Comparison of ENCODE assay signal across 8 cellular contexts in the genomic region with DNA sequence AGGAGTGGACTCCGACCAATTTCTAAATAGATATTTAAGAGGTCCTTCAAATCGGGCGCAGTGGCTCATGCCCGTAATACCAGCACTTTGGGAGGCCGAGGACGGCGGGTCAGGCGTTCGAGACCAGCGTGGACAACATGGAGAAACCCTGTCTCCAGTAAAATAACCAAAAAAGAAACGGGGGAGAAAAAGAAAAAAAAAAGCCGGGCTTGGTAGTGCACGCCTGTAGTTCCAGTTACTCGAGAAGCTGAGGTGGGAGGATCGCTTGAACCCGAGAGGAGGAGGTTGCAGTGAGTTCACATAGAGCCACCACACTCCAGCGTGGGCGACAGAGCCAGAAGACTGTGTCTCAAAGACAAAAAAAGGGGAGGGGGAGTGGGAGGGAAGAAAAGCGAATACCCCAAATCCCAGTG. TPM values are rescaled to one million over a fixed set of nuclear protein-coding genes. Genes with fewer than 3 reads are reported as not detected.
A peak's percentile ranks its signal among the peaks of the same experiment; 100 is the strongest.
DNase-seq lines count a peak whose midpoint lies in the region; ATAC-seq lines count a peak whose summit lies in the region.

No MANE protein-coding gene starts in this region.

- no peaks in the 10 kb centered on the region for H3K9me3 ChIP-seq in iPS-18c (ENCODE audit: control insufficient read depth, insufficient read depth, low read length)

- in situ Hi-C loops in ACHN (cut with HindIII; ENCODE audit: low pct_ligation_motif_present, low pct_unique_long_range_greater_than_20kb, low sequenced_read_pairs) = no loop called here

- peaks cover 3% of the 10 kb centered on the region for H3K27me3 Mint-ChIP-seq in activated naive CD8-positive, alpha-beta T cell treated with anti-CD3 and anti-CD28 coated beads, Interleukin-2, amount 10 ng/mL, durations not matched to agents 7 days and 5 days

- POLR2A ChIA-PET in activated naive CD8-positive, alpha-beta T cell treated with anti-CD3 and anti-CD28 coated beads, Interleukin-2, amount 10 ng/mL, durations not matched to agents 7 days and 5 days (lab: Charles Lee) = interaction anchor here (0.6 to 17.1 kb wide), 20 partner anchors 11 to 1860 kb away, joined by 3 to 1993 read pairs (median 40); a partner anchor contains a TSS

- peak overlapping the region; percentile 21; the same call in 1 of the 2 replicates for H3K4me3 ChIP-seq in iPS-18c (ENCODE audit: insufficient read depth, low read depth, low read length)

- H3K27ac Mint-ChIP-seq in activated naive CD8-positive, alpha-beta T cell treated with anti-CD3 and anti-CD28 coated beads, Interleukin-2, amount 10 ng/mL, durations not matched to agents 7 days and 5 days = peak overlapping the region; percentile 98

- DNase-seq in activated CD4-positive, CD25-positive, alpha-beta regulatory T cell treated with anti-CD3 and anti-CD28 coated beads, Interleukin-2, amount 50 U/mL, for 72 hours = peak; percentile 42
- DNase-seq in activated CD4-positive, CD25-positive, alpha-beta regulatory T cell (lab: John Stamatoyannopoulos, UW) = no peak
- peak; percentile 56 for DNase-seq in activated naive CD8-positive, alpha-beta T cell treated with anti-CD3 and anti-CD28 coated beads, Interleukin-2, amount 10 ng/mL, durations not matched to agents 7 days and 5 days
- peak; percentile 74 for DNase-seq in stimulated activated CD4-positive, alpha-beta T cell treated with anti-CD3 and anti-CD28 coated beads, Interleukin-1b, Interleukin-23, amount 100 ng/mL, for 48 hours
- no peak for DNase-seq in NCI-H1694 (lab: John Stamatoyannopoulos, UW)
- no peak for DNase-seq in GF-D8 (lab: John Stamatoyannopoulos, UW)
- no peak for DNase-seq in ACHN

- peaks cover 2% of the 10 kb centered on the region for H3K36me3 Mint-ChIP-seq in activated naive CD8-positive, alpha-beta T cell treated with anti-CD3 and anti-CD28 coated beads, Interleukin-2, amount 10 ng/mL, durations not matched to agents 7 days and 5 days

- H3K4me3 Mint-ChIP-seq in activated naive CD8-positive, alpha-beta T cell treated with anti-CD3 and anti-CD28 coated beads, Interleukin-2, amount 10 ng/mL, durations not matched to agents 7 days and 5 days = peak overlapping the region; percentile 88

- peaks cover 55% of the 10 kb centered on the region for H3K4me1 Mint-ChIP-seq in activated naive CD8-positive, alpha-beta T cell treated with anti-CD3 and anti-CD28 coated beads, Interleukin-2, amount 10 ng/mL, durations not matched to agents 7 days and 5 days

- H3K9me3 Mint-ChIP-seq in activated naive CD8-positive, alpha-beta T cell treated with anti-CD3 and anti-CD28 coated beads, Interleukin-2, amount 10 ng/mL, durations not matched to agents 7 days and 5 days = no peaks in the 10 kb centered on the region

- peak; percentile 8 for ATAC-seq in activated naive CD8-positive, alpha-beta T cell treated with anti-CD3 and anti-CD28 coated beads, Interleukin-2, amount 10 ng/mL, durations not matched to agents 7 days and 5 days (ENCODE audit: low read depth)

RNA-seq across cellular contexts. Expression of gene HFE, which starts 53.3 kb away (rescaled TPM):
- total RNA-seq in activated naive CD8-positive, alpha-beta T cell treated with anti-CD3 and anti-CD28 coated beads, Interleukin-2, amount 10 ng/mL, durations not matched to agents 7 days and 5 days = 1 to 10 TPM; 5.0 to 7.2 TPM

Comparison
In these comparisons a context has a peak if more than half of its experiments do, and no peak if none do; other contexts are left out.
1. DNase-seq: peak in activated CD4-positive, CD25-positive, alpha-beta regulatory T cell treated with anti-CD3 and anti-CD28 coated beads, Interleukin-2, amount 50 U/mL, for 72 hours (single experiment), activated naive CD8-positive, alpha-beta T cell treated with anti-CD3 and anti-CD28 coated beads, Interleukin-2, amount 10 ng/mL, durations not matched to agents 7 days and 5 days (single experiment) and stimulated activated CD4-positive, alpha-beta T cell treated with anti-CD3 and anti-CD28 coated beads, Interleukin-1b, Interleukin-23, amount 100 ng/mL, for 48 hours (single experiment); none in activated CD4-positive, CD25-positive, alpha-beta regulatory T cell (0 of 4), NCI-H1694 (single experiment), GF-D8 (single experiment) and ACHN (single experiment).